ENCODE assay signal across 12 cellular contexts in the genomic region with DNA sequence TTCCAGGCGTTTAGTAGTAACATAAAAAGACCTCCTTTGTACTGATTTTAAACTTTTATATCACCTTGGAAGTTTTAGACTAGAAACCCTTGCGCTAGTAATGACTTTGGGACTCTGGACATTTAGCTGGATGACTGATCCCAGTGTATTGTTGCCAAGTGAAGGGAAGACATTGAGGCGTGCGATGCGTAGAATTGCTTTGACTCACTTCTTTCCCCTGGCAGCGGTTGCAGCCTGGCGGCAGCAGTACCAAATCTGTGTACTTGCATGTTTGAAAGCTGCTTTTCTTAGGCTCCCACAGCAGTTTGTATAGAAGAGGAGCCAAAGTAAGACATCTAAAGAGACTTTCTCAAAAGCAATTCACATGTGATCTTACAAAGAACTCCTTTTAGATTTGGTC.
DNase-seq lines count a peak whose midpoint lies in the region; ATAC-seq and TF ChIP-seq lines count a peak whose summit lies in the region.
"Had no signal": no experiment of that assay in that cellular context is flagged by ENCODE, and none has a peak within 500 bp of the region (broad histone marks: within the 10 kb centered on the region; RNA-seq: fewer than 3 reads in every experiment).

No MANE protein-coding gene starts in this region.

- TF ChIP-seq POLR2A in spleen (IDR thresholded peaks at IDR 0.05) (no peak), GM18505 (IDR thresholded peaks at IDR 0.05; ENCODE audit: borderline replicate concordance, extremely low read depth, insufficient read depth, insufficient read length) (no peak)

- H3K27ac ChIP-seq in spleen (peak overlapping the region in 5 of 8 donors; percentile 51 to 72 (median 65)), lower lobe of right lung (no peak overlapping the region)

- 91 to 96% (median 94%) methylated on average over 7 of the region's 7 CpGs for WGBS in spleen, 5 donors

- H3K4me1 ChIP-seq in spleen (peaks cover 19 to 33% (median 27%) of the 10 kb centered on the region in 6 donors), lower lobe of right lung (no peaks in the 10 kb centered on the region)
- H3K4me1 ChIP-seq: Peyer's patch had no signal

- H3K9me3 ChIP-seq in spleen, result no peaks in the 10 kb centered on the region
- no peaks in the 10 kb centered on the region for H3K9me3 ChIP-seq in lower lobe of right lung
- H3K9me3 ChIP-seq: Peyer's patch had no signal

- in situ Hi-C loops in astrocyte of the cerebellum (cut with HindIII; ENCODE audit: low sequenced_read_pairs), result loop anchor here (10.0 kb wide), 1 partner anchor 70 kb away; no protein-coding TSS in a partner anchor

- DNase-seq in astrocyte of the cerebellum (ENCODE audit: low read depth), result peak; percentile 53
- peak; percentile 28 for DNase-seq in kidney epithelial cell (ENCODE audit: low read depth)
- DNase-seq in spleen, result no peak
- no peak for DNase-seq in T1000 (lab: John Stamatoyannopoulos, UW)
- no peak for DNase-seq in lower lobe of right lung
- DNase-seq: activated naive CD4-positive, alpha-beta T cell treated with anti-CD3 and anti-CD28 coated beads, Interleukin-2, amount 50 U/mL, for 16 hours; NCI-H2171 had no signal

- H3K4me3 ChIP-seq in astrocyte of the cerebellum (ENCODE audit: low read depth, low read length) (no peak overlapping the region), kidney epithelial cell (ENCODE audit: low read depth, low read length) (no peak overlapping the region), spleen (no peak overlapping the region), lower lobe of right lung (no peak overlapping the region)
- H3K4me3 ChIP-seq: lung, Peyer's patch had no signal

- peak; percentile 65 for ATAC-seq in HG02642 (IDR thresholded peaks at IDR 0.05; ENCODE audit: poor library complexity, unreplicated experiment)
- no peak for ATAC-seq in HG02938 (IDR thresholded peaks at IDR 0.05; ENCODE audit: unreplicated experiment)
- no peak for ATAC-seq in lower lobe of right lung
- no peak for ATAC-seq in GM18505 (IDR thresholded peaks at IDR 0.05; ENCODE audit: unreplicated experiment)

- TF ChIP-seq CTCF in astrocyte of the cerebellum (IDR thresholded peaks at IDR 0.05; ENCODE audit: low read depth, low read length, missing control alignments) (no peak), kidney epithelial cell (IDR thresholded peaks at IDR 0.05; ENCODE audit: insufficient read depth, low read length, poor library complexity, severe bottlenecking) (no peak), spleen (IDR thresholded peaks at IDR 0.05 in 8 of 11, conservative IDR thresholded peaks at IDR 0.05 in 3 of 11) (no peak), lower lobe of right lung (IDR thresholded peaks at IDR 0.05) (no peak)

- intact Hi-C loops in spleen (cut with DNase I; ENCODE audit: low total_unique reads) (no loop called here), lower lobe of right lung (cut with DNase I) (no loop called here)

- H3K27me3 ChIP-seq in kidney epithelial cell (ENCODE audit: control insufficient read depth, insufficient read depth, low read length) (no peaks in the 10 kb centered on the region), spleen (replicated peaks in 1 of 7) (no peaks in the 10 kb centered on the region), lower lobe of right lung (ENCODE audit: low read depth) (no peaks in the 10 kb centered on the region)
- H3K27me3 ChIP-seq: Peyer's patch had no signal

- H3K36me3 ChIP-seq in kidney epithelial cell (ENCODE audit: control insufficient read depth, insufficient read depth, low read length) (no peaks in the 10 kb centered on the region), spleen (no peaks in the 10 kb centered on the region), lower lobe of right lung (no peaks in the 10 kb centered on the region)
- H3K36me3 ChIP-seq: Peyer's patch had no signal

Comparison
In these comparisons a context has a peak if more than half of its experiments do, and no peak if none do; other contexts are left out.
1. DNase-seq: peak in astrocyte of the cerebellum (single experiment) and kidney epithelial cell (single experiment); none in spleen (single experiment), T1000 (single experiment) and lower lobe of right lung (single experiment).